ENCODE assay signal across 2 cellular contexts in genomic region chr11:5611627-5612026, GRCh38.
TF ChIP-seq lines count a peak whose summit lies in the region.

No MANE protein-coding gene starts in this region.

TF ChIP-seq in HepG2, 621 proteins besides CTCF, POLR2A, EP300 and RAD21:
- TF ChIP-seq GTF2F1 (IDR thresholded peaks at IDR 0.05; ENCODE audit: low read length) (no peak), NR2C2 (CRISPR knock-in tag; IDR thresholded peaks at IDR 0.05; ENCODE audit: borderline replicate concordance) (no peak), DMAP1 (CRISPR knock-in tag; IDR thresholded peaks at IDR 0.05) (no peak), HMG20A (CRISPR knock-in tag; IDR thresholded peaks at IDR 0.05; ENCODE audit: borderline replicate concordance) (no peak), NR2F1 (CRISPR knock-in tag; IDR thresholded peaks at IDR 0.05) (no peak), ZNF343 (CRISPR knock-in tag; IDR thresholded peaks at IDR 0.05) (no peak), ZFP37 (CRISPR knock-in tag; IDR thresholded peaks at IDR 0.05; ENCODE audit: borderline replicate concordance) (no peak), ZNF24 (IDR thresholded peaks at IDR 0.05) (no peak), NFIB (CRISPR knock-in tag; IDR thresholded peaks at IDR 0.05; ENCODE audit: borderline replicate concordance) (no peak), TAF15 (IDR thresholded peaks at IDR 0.05; ENCODE audit: low read depth, low read length, poor library complexity, severe bottlenecking) (no peak), SOX6 (IDR thresholded peaks at IDR 0.05) (no peak), SOX6 (CRISPR knock-in tag; IDR thresholded peaks at IDR 0.05) (no peak), FOXA1 (IDR thresholded peaks at IDR 0.05) (no peak), FOXA1 (CRISPR knock-in tag; IDR thresholded peaks at IDR 0.05) (no peak), ZNF280B (CRISPR knock-in tag; IDR thresholded peaks at IDR 0.05; ENCODE audit: borderline replicate concordance) (no peak), FOXK2 (IDR thresholded peaks at IDR 0.05) (no peak)

TF ChIP-seq in H1, 55 proteins besides CTCF, POLR2A, EP300 and RAD21:
- TF ChIP-seq TAF1 (IDR thresholded peaks at IDR 0.05; ENCODE audit: low read depth, low read length) (no peak), BACH1 (IDR thresholded peaks at IDR 0.05; ENCODE audit: low read length) (no peak), CREB1 (IDR thresholded peaks at IDR 0.05) (no peak), YY1 (IDR thresholded peaks at IDR 0.05; ENCODE audit: low read depth, low read length) (no peak), CHD7 (IDR thresholded peaks at IDR 0.05; ENCODE audit: insufficient replicate concordance, low read length) (no peak), TAF7 (optimal IDR thresholded peaks at IDR 0.05; ENCODE audit: borderline replicate concordance, low read depth, low read length) (no peak), BRCA1 (IDR thresholded peaks at IDR 0.05; ENCODE audit: low read depth, low read length) (no peak), CHD2 (IDR thresholded peaks at IDR 0.05; ENCODE audit: low read length) (no peak), RBBP5 (IDR thresholded peaks at IDR 0.05; ENCODE audit: borderline replicate concordance, low read depth, low read length) (no peak), TBP (IDR thresholded peaks at IDR 0.05; ENCODE audit: low read depth, low read length) (no peak), GTF2F1 (IDR thresholded peaks at IDR 0.05; ENCODE audit: borderline replicate concordance, low read depth, low read length) (no peak), E2F6 (IDR thresholded peaks at IDR 0.05) (no peak), SIN3A (conservative IDR thresholded peaks at IDR 0.05 in 1 of 2, IDR thresholded peaks at IDR 0.05 in 1 of 2; ENCODE audit: low read depth in 1 of 2, low read length in 2 of 2) (no peak), JUN (IDR thresholded peaks at IDR 0.05; ENCODE audit: low read depth, low read length) (no peak), SRF (IDR thresholded peaks at IDR 0.05; ENCODE audit: low read depth, low read length) (no peak)
